ENCODE assay signal across 22 cellular contexts in genomic region chr3:9244495-9245183, GRCh38. TPM values are rescaled to one million over a fixed set of nuclear protein-coding genes. Genes with fewer than 3 reads are reported as not detected.
A peak's percentile ranks its signal among the peaks of the same experiment; 100 is the strongest.
DNase-seq lines count a peak whose midpoint lies in the region; ATAC-seq and TF ChIP-seq lines count a peak whose summit lies in the region.
"Had no signal": no experiment of that assay in that cellular context is flagged by ENCODE, and none has a peak within 500 bp of the region (broad histone marks: within the 10 kb centered on the region; RNA-seq: fewer than 3 reads in every experiment).

No MANE protein-coding gene starts in this region.

- peak; percentile 20; the same call in 1 of the 2 replicates for TF ChIP-seq RAD21 in SK-N-SH (IDR thresholded peaks at IDR 0.05; ENCODE audit: low read length)

- no peaks in the 10 kb centered on the region for H3K9me3 ChIP-seq in mammary epithelial cell (replicated peaks; ENCODE audit: insufficient read depth, low read length)
- H3K9me3 ChIP-seq in SK-N-SH = no peaks in the 10 kb centered on the region
- H3K9me3 ChIP-seq: A549, BLaER1, Caco-2, Peyer's patch, SJCRH30 had no signal

- dilution Hi-C loops in mammary epithelial cell (cut with HindIII; ENCODE audit: low sequenced_read_pairs) = no loop called here

- no peak overlapping the region for H3K4me2 ChIP-seq in mammary epithelial cell (ENCODE audit: insufficient read depth, low read depth, low read length)
- no peak overlapping the region for H3K4me2 ChIP-seq in SK-N-SH
- no peak overlapping the region for H3K4me2 ChIP-seq in mesendoderm (ENCODE audit: low read length)
- H3K4me2 ChIP-seq: A549, BLaER1 had no signal

- in situ Hi-C loops in mammary epithelial cell (cut with MboI; ENCODE audit: low sequenced_read_pairs in 2 of 2) = no loop called here
- in situ Hi-C loops in ACHN (cut with HindIII; ENCODE audit: low pct_ligation_motif_present, low pct_unique_long_range_greater_than_20kb, low sequenced_read_pairs) = no loop called here
- in situ Hi-C loops in brain microvascular endothelial cell (cut with HindIII; ENCODE audit: low pct_ligation_motif_present, low sequenced_read_pairs) = no loop called here

- H3K36me3 Mint-ChIP-seq in MCF 10A (ENCODE audit: insufficient read depth, unreplicated experiment) = peaks cover 22% of the 10 kb centered on the region

- H3K79me2 ChIP-seq in mammary epithelial cell (ENCODE audit: insufficient read depth, low read length) (peaks cover 98% of the 10 kb centered on the region), SK-N-SH (ENCODE audit: insufficient read depth) (no peaks in the 10 kb centered on the region), mesendoderm (ENCODE audit: control insufficient read depth, insufficient read depth, low read length) (no peaks in the 10 kb centered on the region)

- DNase-seq in MCF 10A (ENCODE audit: unreplicated experiment) (no peak), mammary epithelial cell (no peak), SK-N-SH (peak; percentile 53), mesendoderm (peak; percentile 79), ACHN (no peak), brain microvascular endothelial cell (no peak)
- DNase-seq in stimulated activated CD4-positive, alpha-beta T cell treated with anti-CD3 and anti-CD28 coated beads, Interleukin-1b, Interleukin-23, amount 100 ng/mL, for 48 hours = no peak
- DNase-seq: Caco-2; CD4-positive, alpha-beta memory T cell; DMS 273 treated with DMSO at 0.1 percent for 48 hours; GOT3; HCEC 1CT; KG1; NCI-H187; NCI-H226; NCI-H510A treated with DMSO at 0.1 percent for 48 hours; NCI-H774; Peyer's patch; SJCRH30 had no signal

- H2BK5ac ChIP-seq in mesendoderm (ENCODE audit: low read length) = no peak overlapping the region

- H3K27ac Mint-ChIP-seq in MCF 10A (ENCODE audit: low read depth, unreplicated experiment) = peak overlapping the region; percentile 23
- H3K27ac Mint-ChIP-seq: CD4-positive, alpha-beta memory T cell had no signal

- TF ChIP-seq CTCF in MCF 10A (IDR thresholded peaks at IDR 0.05; ENCODE audit: unreplicated experiment) = no peak
- no peak for TF ChIP-seq CTCF in mammary epithelial cell (conservative IDR thresholded peaks at IDR 0.05 in 1 of 2, IDR thresholded peaks at IDR 0.05 in 1 of 2; ENCODE audit: extremely low read depth in 1 of 2, insufficient read depth in 1 of 2, low read depth in 1 of 2, low read length in 2 of 2)
- no peak for TF ChIP-seq CTCF in SK-N-SH (IDR thresholded peaks at IDR 0.05)
- no peak for TF ChIP-seq CTCF in brain microvascular endothelial cell (IDR thresholded peaks at IDR 0.05; ENCODE audit: low read depth, low read length, missing control alignments)

- no peak for ATAC-seq in HG03025 (IDR thresholded peaks at IDR 0.05; ENCODE audit: low FRiP score, unreplicated experiment)
- ATAC-seq: A549 had no signal

- POLR2A ChIA-PET in MCF 10A (lab: Yijun Ruan, JAX) (no interaction called here), SK-N-SH (lab: Yijun Ruan, JAX) (no interaction called here)

- H3K27me3 Mint-ChIP-seq in MCF 10A (ENCODE audit: insufficient read depth, unreplicated experiment) = no peaks in the 10 kb centered on the region
- H3K27me3 Mint-ChIP-seq: CD4-positive, alpha-beta memory T cell had no signal

- no peak overlapping the region for H4K8ac ChIP-seq in mesendoderm (ENCODE audit: low read depth, low read length)

- H3K23ac ChIP-seq in mesendoderm (ENCODE audit: low read length) = no peak overlapping the region

- peak overlapping the region; percentile 5 for H3K56ac ChIP-seq in mesendoderm (ENCODE audit: low read length)

- CTCF ChIA-PET in MCF 10A (lab: Yijun Ruan, JAX) (interaction anchor here (0.6 kb wide), 1 partner anchor 55 kb away, joined by 4 read pairs; no protein-coding TSS in a partner anchor), mammary epithelial cell (lab: Charles Lee; ENCODE audit: low non-redundant PET) (no interaction called here), SK-N-SH (lab: Yijun Ruan, JAX) (no interaction called here)

- no peak overlapping the region for H4K5ac ChIP-seq in mesendoderm (ENCODE audit: low read length)

- H4K20me1 ChIP-seq in mammary epithelial cell (ENCODE audit: insufficient read depth, low read length) (no peaks in the 10 kb centered on the region), SK-N-SH (ENCODE audit: insufficient read depth) (no peaks in the 10 kb centered on the region)
- H4K20me1 ChIP-seq: BLaER1 had no signal

- H3K79me1 ChIP-seq in mesendoderm (ENCODE audit: low read length) = no peaks in the 10 kb centered on the region

- no peaks in the 10 kb centered on the region for H3F3A ChIP-seq in SK-N-SH (replicated peaks; ENCODE audit: insufficient read depth)

- H2BK15ac ChIP-seq in mesendoderm (replicated peaks; ENCODE audit: low read depth) = no peak overlapping the region

- no peak overlapping the region for H3K4ac ChIP-seq in mesendoderm (ENCODE audit: low read depth, low read length)

- H2AFZ ChIP-seq in mammary epithelial cell (ENCODE audit: low read depth, low read length) (no peak overlapping the region), SK-N-SH (ENCODE audit: low read depth) (no peak overlapping the region)

- H3K36me3 ChIP-seq in mammary epithelial cell (ENCODE audit: insufficient read depth, low read length) = peaks cover 2% of the 10 kb centered on the region
- H3K36me3 ChIP-seq in SK-N-SH (replicated peaks in 1 of 2; ENCODE audit: control insufficient read depth in 1 of 2, insufficient read depth in 2 of 2, low read length in 1 of 2) = no peaks in the 10 kb centered on the region
- no peaks in the 10 kb centered on the region for H3K36me3 ChIP-seq in mesendoderm (ENCODE audit: control insufficient read depth, insufficient read depth, low read length)
- H3K36me3 ChIP-seq in brain microvascular endothelial cell (replicated peaks) = no peaks in the 10 kb centered on the region
- H3K36me3 ChIP-seq: BLaER1, Peyer's patch, SJCRH30 had no signal

- intact Hi-C loops in MCF 10A (cut with micrococcal nuclease) (loop anchor here (5.0 kb wide), 4 partner anchors 67 to 257 kb away; no protein-coding TSS in a partner anchor), mammary epithelial cell (cut with micrococcal nuclease) (loop anchor here (5.0 kb wide), 2 partner anchors 162 to 272 kb away; no protein-coding TSS in a partner anchor)

- no peak overlapping the region for H3K4me3 Mint-ChIP-seq in MCF 10A (ENCODE audit: unreplicated experiment)

- no TSS peak for BruUV-seq in MCF 10A (replicated peaks; lab: Mats Ljungman, UMichigan)
- BruUV-seq in mammary epithelial cell (replicated peaks; lab: Mats Ljungman, UMichigan) = no TSS peak

- H3K9me2 ChIP-seq in SK-N-SH = no peaks in the 10 kb centered on the region

- H3K18ac ChIP-seq in mesendoderm (ENCODE audit: low read length) = no peak overlapping the region

- TF ChIP-seq EP300 in SK-N-SH (IDR thresholded peaks at IDR 0.05; ENCODE audit: borderline replicate concordance in 1 of 2, low read depth in 1 of 2, low read length in 1 of 2) = peak in 1 of 2 experiments; percentile 90; a peak in 3 of 4 replicates

- H3K4me1 ChIP-seq in mammary epithelial cell (ENCODE audit: insufficient read depth, low read length) (peaks cover 22% of the 10 kb centered on the region), SK-N-SH (ENCODE audit: control insufficient read depth in 1 of 2, insufficient read depth in 2 of 2, low read depth in 1 of 2, low read length in 1 of 2) (peaks cover 0 to 32% of the 10 kb centered on the region in 2 experiments; a peak in 2 of 4 replicates), mesendoderm (ENCODE audit: control insufficient read depth, low read depth, low read length) (peaks cover 2% of the 10 kb centered on the region)
- H3K4me1 ChIP-seq: A549, Caco-2, SJCRH30 had no signal

- peaks cover 7% of the 10 kb centered on the region for H3K9me3 Mint-ChIP-seq in MCF 10A (ENCODE audit: unreplicated experiment)

- H3K9ac ChIP-seq in mammary epithelial cell (ENCODE audit: insufficient read depth, low read length) (no peak overlapping the region), SK-N-SH (no peak overlapping the region), mesendoderm (ENCODE audit: low read length) (no peak overlapping the region)
- H3K9ac ChIP-seq: BLaER1 had no signal

- peaks cover 53% of the 10 kb centered on the region for H3K4me1 Mint-ChIP-seq in MCF 10A (ENCODE audit: insufficient read depth, unreplicated experiment)

- no peak overlapping the region for H2AK5ac ChIP-seq in mesendoderm (ENCODE audit: low read length)

- H3K4me3 ChIP-seq in mammary epithelial cell (replicated peaks in 1 of 3; ENCODE audit: insufficient read depth in 1 of 3, low read depth in 2 of 3, low read length in 3 of 3) (no peak overlapping the region), SK-N-SH (ENCODE audit: low read depth in 2 of 2, low read length in 1 of 2) (no peak overlapping the region), mesendoderm (ENCODE audit: low read length) (no peak overlapping the region), brain microvascular endothelial cell (ENCODE audit: low read depth, low read length) (no peak overlapping the region)
- H3K4me3 ChIP-seq: A549, BLaER1, Peyer's patch, SJCRH30 had no signal

- 7% methylated on average over 1 of the region's 1 CpG for WGBS in mammary epithelial cell (ENCODE audit: low coverage, missing lambda C conversion rate)
- 0% methylated on average over 1 of the region's 1 CpG for WGBS in SK-N-SH (ENCODE audit: low lambda C conversion rate)
- no CpG with 5 or more reads among the region's 1 CpG for WGBS in mesendoderm (ENCODE audit: extremely low coverage, insufficient coverage, low lambda C conversion rate)

- H3K27me3 ChIP-seq in mammary epithelial cell (ENCODE audit: insufficient read depth, low read length) (no peaks in the 10 kb centered on the region), SK-N-SH (ENCODE audit: insufficient read depth) (no peaks in the 10 kb centered on the region), mesendoderm (ENCODE audit: insufficient read depth, low read length, poor library complexity) (no peaks in the 10 kb centered on the region), brain microvascular endothelial cell (replicated peaks) (peaks cover 7% of the 10 kb centered on the region)
- H3K27me3 ChIP-seq: BLaER1, Peyer's patch had no signal

- H3K27ac ChIP-seq in mammary epithelial cell (ENCODE audit: insufficient read depth, low read depth, low read length) = no peak overlapping the region
- peak overlapping the region in 1 of 2 experiments; percentile 53; a peak in 2 of 4 replicates for H3K27ac ChIP-seq in SK-N-SH (ENCODE audit: low read depth in 2 of 2, low read length in 1 of 2)
- H3K27ac ChIP-seq in mesendoderm (ENCODE audit: low read depth, low read length) = no peak overlapping the region
- H3K27ac ChIP-seq in brain microvascular endothelial cell = no peak overlapping the region
- H3K27ac ChIP-seq: A549, BLaER1, Peyer's patch, SJCRH30 had no signal

- no peak overlapping the region for H2BK120ac ChIP-seq in mesendoderm (ENCODE audit: low read depth, low read length)

RNA-seq across cellular contexts. Expression of gene SRGAP3, which starts 4.8 kb away (rescaled TPM):
- total RNA-seq in MCF 10A (2022) (13.7 and 19.8 TPM in 2 replicates), mammary epithelial cell (10 to 100 TPM; 27.2 to 50.1 TPM)
- polyA plus RNA-seq in mammary epithelial cell (9.2 TPM), SK-N-SH (2012; rRNA removed) (2.8 and 3.0 TPM in 2 replicates)
- polyA minus RNA-seq in mammary epithelial cell = 62.1 TPM
- 2.7 and 2.9 TPM in 2 replicates for polyA plus RNA-seq in SK-N-SH (2012; cell fraction: cytosol; rRNA removed)
- polyA plus RNA-seq in SK-N-SH (2012; cell fraction: nucleus; rRNA removed) = 5.1 and 5.6 TPM in 2 replicates
- polyA plus RNA-seq in mesendoderm (2013, experiment 1 of 2) = 1.6 TPM
- 2.1 TPM for polyA plus RNA-seq in mesendoderm (2013, experiment 2 of 2)
- total RNA-seq: SJCRH30 had no signal

Comparison
In these comparisons a context has a peak if more than half of its experiments do, and no peak if none do; other contexts are left out.
1. DNase-seq: peak in SK-N-SH (single experiment) and mesendoderm (single experiment); none in MCF 10A (single experiment), mammary epithelial cell (single experiment), ACHN (single experiment), brain microvascular endothelial cell (single experiment) and stimulated activated CD4-positive, alpha-beta T cell treated with anti-CD3 and anti-CD28 coated beads, Interleukin-1b, Interleukin-23, amount 100 ng/mL, for 48 hours (single experiment).